ENCODE assay signal across 16 cellular contexts in genomic region chr12:111057726-111058125, GRCh38. TPM values are rescaled to one million over a fixed set of nuclear protein-coding genes. Genes with fewer than 3 reads are reported as not detected.
DNase-seq lines count a peak whose midpoint lies in the region; ATAC-seq, FAIRE-seq and TF ChIP-seq lines count a peak whose summit lies in the region.
"Had no signal": no experiment of that assay in that cellular context is flagged by ENCODE, and none has a peak within 500 bp of the region (broad histone marks: within the 10 kb centered on the region; RNA-seq: fewer than 3 reads in every experiment).

No MANE protein-coding gene starts in this region.

- H3K4me2 ChIP-seq in Loucy (ENCODE audit: low read depth, low read length, poor library complexity, severe bottlenecking): peak overlapping the region; percentile 64
- H3K4me2 ChIP-seq: A549 had no signal

- H2AFZ ChIP-seq in Loucy (ENCODE audit: low read length): peak overlapping the region; percentile 73; the same call in 1 of the 2 replicates

- no peaks in the 10 kb centered on the region for H3K9me3 ChIP-seq in Loucy (ENCODE audit: insufficient read depth, low read depth, low read length)
- H3K9me3 ChIP-seq: A549 had no signal

- POLR2A ChIA-PET in activated naive CD8-positive, alpha-beta T cell treated with anti-CD3 and anti-CD28 coated beads, Interleukin-2, amount 10 ng/mL, durations not matched to agents 7 days and 5 days (lab: Charles Lee): interaction anchor here (1.5 kb wide), 1 partner anchor 17 kb away, joined by 6 read pairs; no protein-coding TSS in a partner anchor

- no peaks in the 10 kb centered on the region for H3K9me2 ChIP-seq in Loucy (replicated peaks; ENCODE audit: low read depth, low read length)

- peak overlapping the region; percentile 55 for H3K4me3 ChIP-seq in Loucy (ENCODE audit: low read length, poor library complexity, severe bottlenecking)
- H3K4me3 ChIP-seq: A549, skin epidermis had no signal

- FAIRE-seq in GM12891 (lab: Jason Lieb, UNC): no peak

- TF ChIP-seq POLR2A in GM12891 (IDR thresholded peaks at IDR 0.05; ENCODE audit: low read depth, low read length): no peak

- H3K4me1 Mint-ChIP-seq in T-helper 1 cell treated with Interleukin-12 subunit alpha and Interleukin-12 subunit beta and Interleukin-4 antibody, amounts not matched to agents 30 μg/mL and 1 μg/mL, for 36 hours (ENCODE audit: low read depth): peaks cover 26% of the 10 kb centered on the region
- H3K4me1 Mint-ChIP-seq in activated naive CD8-positive, alpha-beta T cell treated with anti-CD3 and anti-CD28 coated beads, Interleukin-2, amount 10 ng/mL, durations not matched to agents 7 days and 5 days: peaks cover 20% of the 10 kb centered on the region
- H3K4me1 Mint-ChIP-seq in nephron: peaks cover 32% of the 10 kb centered on the region

- H3K4me1 ChIP-seq in Loucy (ENCODE audit: insufficient read depth, low read length, poor library complexity, severe bottlenecking): peaks cover 31% of the 10 kb centered on the region

- H3K4me3 Mint-ChIP-seq in T-helper 1 cell treated with Interleukin-12 subunit alpha and Interleukin-12 subunit beta and Interleukin-4 antibody, amounts not matched to agents 30 μg/mL and 1 μg/mL, for 36 hours: no peak overlapping the region
- no peak overlapping the region for H3K4me3 Mint-ChIP-seq in activated naive CD8-positive, alpha-beta T cell treated with anti-CD3 and anti-CD28 coated beads, Interleukin-2, amount 10 ng/mL, durations not matched to agents 7 days and 5 days
- H3K4me3 Mint-ChIP-seq in nephron: no peak overlapping the region

- peak overlapping the region; percentile 57 for H3K9ac ChIP-seq in Loucy (ENCODE audit: low read depth, low read length, poor library complexity, severe bottlenecking)

- peaks cover under 1% of the 10 kb centered on the region for H3K27me3 ChIP-seq in Loucy (ENCODE audit: insufficient read depth, low read length, poor library complexity, severe bottlenecking)

- peaks cover 26% of the 10 kb centered on the region for H3K9me3 Mint-ChIP-seq in T-helper 1 cell treated with Interleukin-12 subunit alpha and Interleukin-12 subunit beta and Interleukin-4 antibody, amounts not matched to agents 30 μg/mL and 1 μg/mL, for 36 hours
- peaks cover 19% of the 10 kb centered on the region for H3K9me3 Mint-ChIP-seq in activated naive CD8-positive, alpha-beta T cell treated with anti-CD3 and anti-CD28 coated beads, Interleukin-2, amount 10 ng/mL, durations not matched to agents 7 days and 5 days
- no peaks in the 10 kb centered on the region for H3K9me3 Mint-ChIP-seq in nephron

- H3K36me3 Mint-ChIP-seq in T-helper 1 cell treated with Interleukin-12 subunit alpha and Interleukin-12 subunit beta and Interleukin-4 antibody, amounts not matched to agents 30 μg/mL and 1 μg/mL, for 36 hours (ENCODE audit: low read depth): peaks cover 18% of the 10 kb centered on the region
- H3K36me3 Mint-ChIP-seq in activated naive CD8-positive, alpha-beta T cell treated with anti-CD3 and anti-CD28 coated beads, Interleukin-2, amount 10 ng/mL, durations not matched to agents 7 days and 5 days: peaks cover 17% of the 10 kb centered on the region
- H3K36me3 Mint-ChIP-seq in nephron (ENCODE audit: low read depth): no peaks in the 10 kb centered on the region

- peak overlapping the region; percentile 100 for H3K27ac Mint-ChIP-seq in T-helper 1 cell treated with Interleukin-12 subunit alpha and Interleukin-12 subunit beta and Interleukin-4 antibody, amounts not matched to agents 30 μg/mL and 1 μg/mL, for 36 hours
- peak overlapping the region; percentile 99 for H3K27ac Mint-ChIP-seq in activated naive CD8-positive, alpha-beta T cell treated with anti-CD3 and anti-CD28 coated beads, Interleukin-2, amount 10 ng/mL, durations not matched to agents 7 days and 5 days
- H3K27ac Mint-ChIP-seq in nephron: peak overlapping the region; percentile 39 to 53 (median 51)

- H3K36me3 ChIP-seq in Loucy (ENCODE audit: insufficient read depth, low read length): no peaks in the 10 kb centered on the region

- peaks cover 10% of the 10 kb centered on the region for H3K27me3 Mint-ChIP-seq in T-helper 1 cell treated with Interleukin-12 subunit alpha and Interleukin-12 subunit beta and Interleukin-4 antibody, amounts not matched to agents 30 μg/mL and 1 μg/mL, for 36 hours (ENCODE audit: low read depth)
- H3K27me3 Mint-ChIP-seq in activated naive CD8-positive, alpha-beta T cell treated with anti-CD3 and anti-CD28 coated beads, Interleukin-2, amount 10 ng/mL, durations not matched to agents 7 days and 5 days: no peaks in the 10 kb centered on the region
- peaks cover 13% of the 10 kb centered on the region for H3K27me3 Mint-ChIP-seq in nephron (ENCODE audit: low read depth)

- peaks cover 16% of the 10 kb centered on the region; the same call in 1 of the 2 replicates for H3F3A ChIP-seq in Loucy (ENCODE audit: low read depth)

- no peaks in the 10 kb centered on the region for H3K79me2 ChIP-seq in Loucy (ENCODE audit: insufficient read depth, low read length)

- H4K20me1 ChIP-seq in Loucy (ENCODE audit: insufficient read depth, low read length, poor library complexity, severe bottlenecking): no peaks in the 10 kb centered on the region

- TF ChIP-seq CTCF in Loucy (conservative IDR thresholded peaks at IDR 0.05; ENCODE audit: low read length) (no peak), nephron (IDR thresholded peaks at IDR 0.05; ENCODE audit: unreplicated experiment in 3 of 3) (no peak)

- ATAC-seq in activated naive CD8-positive, alpha-beta T cell treated with anti-CD3 and anti-CD28 coated beads, Interleukin-2, amount 10 ng/mL, durations not matched to agents 7 days and 5 days (ENCODE audit: low read depth): no peak
- no peak for ATAC-seq in HG02973 (IDR thresholded peaks at IDR 0.05; ENCODE audit: unreplicated experiment)
- ATAC-seq: A549 had no signal

- DNase-seq in T-helper 1 cell (no peak), mucosa of gallbladder (ENCODE audit: low spot score) (no peak), GM12891 (ENCODE audit: insufficient read length, low spot score) (no peak)
- no peak for DNase-seq in activated naive CD8-positive, alpha-beta T cell treated with anti-CD3 and anti-CD28 coated beads, Interleukin-2, amount 10 ng/mL, durations not matched to agents 7 days and 5 days
- DNase-seq: dermis blood vessel endothelial cell, NCI-H1694, NCI-H524 had no signal

TF ChIP-seq in GM12891, 5 proteins besides CTCF, POLR2A, EP300 and RAD21:
- no peak for TF ChIP-seq POLR2AphosphoS5 (IDR thresholded peaks at IDR 0.05; ENCODE audit: low read depth, low read length)
- TF ChIP-seq SPI1 (IDR thresholded peaks at IDR 0.05; ENCODE audit: low read depth, low read length): no peak
- TF ChIP-seq PAX5 (IDR thresholded peaks at IDR 0.05; ENCODE audit: insufficient read depth, low read length, severe bottlenecking): no peak

RNA-seq across cellular contexts. Expression of gene CUX2, which starts 23.8 kb away (rescaled TPM):
- total RNA-seq in activated naive CD8-positive, alpha-beta T cell treated with anti-CD3 and anti-CD28 coated beads, Interleukin-2, amount 10 ng/mL, durations not matched to agents 7 days and 5 days: 1 to 10 TPM; 1.1 to 1.3 TPM
- 0.60 TPM for total RNA-seq in mucosa of gallbladder
- polyA plus RNA-seq in GM12891 (2012; ENCODE audit: low read depth, missing spikeins): 0.62 TPM
- total RNA-seq: dermis blood vessel endothelial cell, lung microvascular endothelial cell, osteoblast had no signal
- polyA plus RNA-seq: aorta had no signal
